Comparison of ENCODE assay signal across 5 cellular contexts in genomic region chr10:67684140-67684539, GRCh38. TPM values are rescaled to one million over a fixed set of nuclear protein-coding genes. Genes with fewer than 3 reads are reported as not detected.
"Had no signal": no experiment of that assay in that cellular context is flagged by ENCODE, and none has a peak within 500 bp of the region (broad histone marks: within the 10 kb centered on the region; RNA-seq: fewer than 3 reads in every experiment).

No MANE protein-coding gene starts in this region.

RNA-seq across cellular contexts. Expression of gene CTNNA3, which starts 11.9 kb away (rescaled TPM):
- total RNA-seq: activated B cell treated with CpG ODN at 0.5 μM for 24 hours; activated CD4-positive, alpha-beta memory T cell treated with anti-CD3 and anti-CD28 coated beads for 36 hours; activated CD4-positive, alpha-beta T cell treated with anti-CD3 and anti-CD28 coated beads, Interleukin-2, amount 10 ng/mL, durations not matched to agents 24 days and 14 days; activated CD8-positive, alpha-beta memory T cell treated with anti-CD3 and anti-CD28 coated beads for 36 hours; activated CD8-positive, alpha-beta T cell treated with anti-CD3 and anti-CD28 coated beads for 36 hours had no signal
